Comparison of ENCODE assay signal across 13 cellular contexts in genomic region chr4:85932371-85933305, GRCh38.
DNase-seq lines count a peak whose midpoint lies in the region; ATAC-seq, FAIRE-seq and TF ChIP-seq lines count a peak whose summit lies in the region.
"Had no signal": no experiment of that assay in that cellular context is flagged by ENCODE, and none has a peak within 500 bp of the region (broad histone marks: within the 10 kb centered on the region; RNA-seq: fewer than 3 reads in every experiment).

No MANE protein-coding gene starts in this region.

- DNase-seq in EL (peak; percentile 61), astrocyte (ENCODE audit: low read depth) (peak; percentile 69), hepatocyte (ENCODE audit: low spot score) (no peak), retina (peak; percentile 65), germinal center (ENCODE audit: low spot score) (no peak)
- DNase-seq in activated CD8-positive, alpha-beta T cell treated with anti-CD3 and anti-CD28 coated beads, Interleukin-2, amount 10 ng/mL, durations not matched to agents 7 days and 5 days = no peak
- DNase-seq in activated CD4-positive, alpha-beta T cell treated with anti-CD3 and anti-CD28 coated beads, Interleukin-2, amount 50 U/mL, for 4 hours = no peak
- DNase-seq: brain microvascular endothelial cell, Calu3 had no signal

- no peak overlapping the region for H3K4me3 Mint-ChIP-seq in astrocyte (ENCODE audit: unreplicated experiment)
- H3K4me3 Mint-ChIP-seq in activated CD8-positive, alpha-beta T cell treated with anti-CD3 and anti-CD28 coated beads, Interleukin-2, amount 10 ng/mL, durations not matched to agents 7 days and 5 days = no peak overlapping the region
- H3K4me3 Mint-ChIP-seq: neural crest cell had no signal

- H3K27me3 ChIP-seq in astrocyte (ENCODE audit: insufficient read depth, low read length) (no peaks in the 10 kb centered on the region), hepatocyte (no peaks in the 10 kb centered on the region)
- H3K27me3 ChIP-seq: brain microvascular endothelial cell, tibial nerve had no signal

- no peaks in the 10 kb centered on the region for H3K9me3 Mint-ChIP-seq in astrocyte (ENCODE audit: unreplicated experiment)
- no peaks in the 10 kb centered on the region for H3K9me3 Mint-ChIP-seq in activated CD8-positive, alpha-beta T cell treated with anti-CD3 and anti-CD28 coated beads, Interleukin-2, amount 10 ng/mL, durations not matched to agents 7 days and 5 days (ENCODE audit: insufficient read depth)
- H3K9me3 Mint-ChIP-seq: neural crest cell had no signal

- H3K4me1 ChIP-seq in astrocyte (ENCODE audit: insufficient read depth, low read length) (peaks cover 11% of the 10 kb centered on the region), hepatocyte (ENCODE audit: insufficient read depth) (peaks cover 34% of the 10 kb centered on the region)

- H2AFZ ChIP-seq in astrocyte (ENCODE audit: low read depth, low read length) = peak overlapping the region; percentile 54
- no peak overlapping the region for H2AFZ ChIP-seq in hepatocyte

- H3K36me3 Mint-ChIP-seq in astrocyte (ENCODE audit: low read depth, unreplicated experiment) = no peaks in the 10 kb centered on the region
- no peaks in the 10 kb centered on the region for H3K36me3 Mint-ChIP-seq in activated CD8-positive, alpha-beta T cell treated with anti-CD3 and anti-CD28 coated beads, Interleukin-2, amount 10 ng/mL, durations not matched to agents 7 days and 5 days (ENCODE audit: low read depth)

- no peaks in the 10 kb centered on the region for H3K9me2 ChIP-seq in hepatocyte (replicated peaks; ENCODE audit: insufficient read depth)

- peaks cover 14% of the 10 kb centered on the region for H4K20me1 ChIP-seq in astrocyte (ENCODE audit: insufficient read depth, low read length)
- H4K20me1 ChIP-seq in hepatocyte (ENCODE audit: insufficient read depth, poor library complexity, severe bottlenecking) = no peaks in the 10 kb centered on the region

- FAIRE-seq in astrocyte (lab: Jason Lieb, UNC) = no peak
- FAIRE-seq: K562 had no signal

- TF ChIP-seq CTCF in astrocyte (IDR thresholded peaks at IDR 0.05; ENCODE audit: insufficient read depth, low read depth, low read length) (no peak), hepatocyte (IDR thresholded peaks at IDR 0.05; ENCODE audit: poor library complexity) (no peak)

- no peak overlapping the region for H3K27ac Mint-ChIP-seq in astrocyte (ENCODE audit: unreplicated experiment)
- H3K27ac Mint-ChIP-seq in activated CD8-positive, alpha-beta T cell treated with anti-CD3 and anti-CD28 coated beads, Interleukin-2, amount 10 ng/mL, durations not matched to agents 7 days and 5 days = no peak overlapping the region

- H3K79me2 ChIP-seq in astrocyte (ENCODE audit: insufficient read depth, low read length) (no peaks in the 10 kb centered on the region), hepatocyte (no peaks in the 10 kb centered on the region)

- no peak for ATAC-seq in HG03571 (IDR thresholded peaks at IDR 0.05; ENCODE audit: unreplicated experiment)
- no peak for ATAC-seq in activated CD8-positive, alpha-beta T cell treated with anti-CD3 and anti-CD28 coated beads, Interleukin-2, amount 10 ng/mL, durations not matched to agents 7 days and 5 days
- ATAC-seq: K562 had no signal

- H3K9ac ChIP-seq in astrocyte (ENCODE audit: low read length) = no peak overlapping the region

- H3K4me3 ChIP-seq in astrocyte (ENCODE audit: insufficient read depth, low read depth, low read length) (no peak overlapping the region), hepatocyte (no peak overlapping the region)
- H3K4me3 ChIP-seq: K562, tibial nerve had no signal

- H3K27ac ChIP-seq in astrocyte (ENCODE audit: low read depth, low read length) (no peak overlapping the region), hepatocyte (peak overlapping the region; percentile 47)
- H3K27ac ChIP-seq: brain microvascular endothelial cell, tibial nerve had no signal

- H3K4me2 ChIP-seq in astrocyte (ENCODE audit: low read length) (peak overlapping the region; percentile 72), hepatocyte (peak overlapping the region; percentile 61)

- H3K9me3 ChIP-seq in astrocyte (ENCODE audit: insufficient read depth, low read depth, low read length) (no peaks in the 10 kb centered on the region), hepatocyte (ENCODE audit: low read depth) (no peaks in the 10 kb centered on the region)
- H3K9me3 ChIP-seq: tibial nerve had no signal

- H3K36me3 ChIP-seq in astrocyte (ENCODE audit: insufficient read depth, low read length) (no peaks in the 10 kb centered on the region), hepatocyte (replicated peaks; ENCODE audit: insufficient read depth, low read depth) (no peaks in the 10 kb centered on the region)
- H3K36me3 ChIP-seq: brain microvascular endothelial cell, tibial nerve had no signal

- CTCF ChIA-PET in activated CD8-positive, alpha-beta T cell treated with anti-CD3 and anti-CD28 coated beads, Interleukin-2, amount 10 ng/mL, durations not matched to agents 7 days and 5 days (lab: Charles Lee) = no interaction called here

- WGBS in hepatocyte (ENCODE audit: low lambda C conversion rate, missing lambda C conversion rate) = 64% methylated on average over 19 of the region's 19 CpGs

- H3K4me1 Mint-ChIP-seq in astrocyte (ENCODE audit: low read depth, unreplicated experiment) = peaks cover 25% of the 10 kb centered on the region
- peaks cover 6% of the 10 kb centered on the region for H3K4me1 Mint-ChIP-seq in activated CD8-positive, alpha-beta T cell treated with anti-CD3 and anti-CD28 coated beads, Interleukin-2, amount 10 ng/mL, durations not matched to agents 7 days and 5 days (ENCODE audit: low read depth)

- POLR2A ChIA-PET in activated CD8-positive, alpha-beta T cell treated with anti-CD3 and anti-CD28 coated beads, Interleukin-2, amount 10 ng/mL, durations not matched to agents 7 days and 5 days (lab: Charles Lee) = no interaction called here

- no peaks in the 10 kb centered on the region for H3K27me3 Mint-ChIP-seq in astrocyte (ENCODE audit: low read depth, unreplicated experiment)
- H3K27me3 Mint-ChIP-seq in activated CD8-positive, alpha-beta T cell treated with anti-CD3 and anti-CD28 coated beads, Interleukin-2, amount 10 ng/mL, durations not matched to agents 7 days and 5 days (ENCODE audit: low read depth) = peaks cover 6% of the 10 kb centered on the region

Comparison
In these comparisons a context has a peak if more than half of its experiments do, and no peak if none do; other contexts are left out.
1. DNase-seq: peak in EL (single experiment), astrocyte (single experiment) and retina (single experiment); none in hepatocyte (single experiment), activated CD8-positive, alpha-beta T cell treated with anti-CD3 and anti-CD28 coated beads, Interleukin-2, amount 10 ng/mL, durations not matched to agents 7 days and 5 days (single experiment), activated CD4-positive, alpha-beta T cell treated with anti-CD3 and anti-CD28 coated beads, Interleukin-2, amount 50 U/mL, for 4 hours (0 of 2) and germinal center (single experiment).